28 cellular contexts compared by ENCODE assay signal in the genomic region with DNA sequence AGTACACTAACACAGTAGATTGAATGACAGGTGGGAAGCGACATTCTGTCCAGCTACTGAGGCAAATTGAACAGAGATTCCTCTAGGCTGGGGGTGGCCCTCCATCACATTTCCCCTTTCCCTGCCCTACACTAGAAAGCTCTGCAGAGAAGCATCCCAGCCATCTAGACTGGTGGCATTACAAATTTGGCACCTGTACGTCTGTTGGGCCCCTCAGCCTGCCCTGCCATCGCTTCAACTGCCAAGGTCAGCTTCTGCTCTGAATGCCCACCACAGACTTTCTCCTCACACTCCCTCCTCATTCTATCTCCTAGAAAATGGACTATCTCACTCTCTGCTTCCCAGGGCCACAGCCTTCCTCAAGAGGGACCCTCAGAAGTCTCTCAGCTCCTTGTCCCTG. TPM values are rescaled to one million over a fixed set of nuclear protein-coding genes. Genes with fewer than 3 reads are reported as not detected.
"Had no signal": no experiment of that assay in that cellular context is flagged by ENCODE, and none has a peak within 500 bp of the region (broad histone marks: within the 10 kb centered on the region; RNA-seq: fewer than 3 reads in every experiment).

No MANE protein-coding gene starts in this region.

- H3K9me3 Mint-ChIP-seq: natural killer cell; nephron; neural crest cell; stimulated activated naive CD8-positive, alpha-beta T cell treated with anti-CD3 and anti-CD28 coated beads, Interleukin-15, Interleukin-2, amounts not matched to agents 100 ng/mL and 50 ng/mL, for 24 hours; type B pancreatic cell had no signal

- H3K4me3 ChIP-seq: pancreas, prostate gland, right atrium auricular region, right lobe of liver, sigmoid colon, stomach, thoracic aorta, thyroid gland, tibial nerve, upper lobe of right lung, uterus had no signal

- ATAC-seq: naive thymus-derived CD4-positive, alpha-beta T cell; natural killer cell; pancreas; right lobe of liver; stimulated activated effector memory CD8-positive, alpha-beta T cell treated with anti-CD3 and anti-CD28 coated beads, Interleukin-12 subunit alpha, Interleukin-12 subunit beta, amount 100 ng/mL, for 72 hours; stimulated activated naive B cell treated with anti-CD40 and anti-IgM and Interleukin-4, amounts not matched to agents 10 μg/mL and 1 μg/mL and 100 μg/mL, for 72 hours; upper lobe of right lung had no signal

- H3K36me3 Mint-ChIP-seq: naive thymus-derived CD4-positive, alpha-beta T cell; natural killer cell; stimulated activated effector memory CD8-positive, alpha-beta T cell treated with anti-CD3 and anti-CD28 coated beads, Interleukin-12 subunit alpha, Interleukin-12 subunit beta, amount 100 ng/mL, for 72 hours; stimulated activated naive B cell treated with anti-CD40 and anti-IgM and Interleukin-4, amounts not matched to agents 10 μg/mL and 1 μg/mL and 100 μg/mL, for 72 hours; type B pancreatic cell had no signal

- DNase-seq: naive thymus-derived CD4-positive, alpha-beta T cell; natural killer cell; pancreas; retina; right lobe of liver; sigmoid colon; small intestine; stimulated activated CD4-positive, alpha-beta T cell treated with anti-CD3 and anti-CD28 coated beads, Interleukin-15, amount 100 ng/mL, for 24 hours; stimulated activated CD4-positive, alpha-beta T cell treated with anti-CD3 and anti-CD28 coated beads, Interleukin-2, amount 100 ng/mL, for 24 hours; stimulated activated CD4-positive, alpha-beta T cell treated with anti-CD3 and anti-CD28 coated beads, Interleukin-2, amount 100 ng/mL, for 48 hours; stimulated activated CD4-positive, alpha-beta T cell treated with anti-CD3 and anti-CD28 coated beads, Interleukin-4, amount 100 ng/mL, for 24 hours; stimulated activated naive B cell treated with anti-CD40 and anti-IgM and Interleukin-4, amounts not matched to agents 10 μg/mL and 1 μg/mL and 100 μg/mL, for 72 hours; stimulated activated naive CD4-positive, alpha-beta T cell treated with Interleukin-2 at 50 U/mL for 16 hours; stomach; thyroid gland; upper lobe of right lung; uterus had no signal

- H3K9me3 ChIP-seq: pancreas, prostate gland, right atrium auricular region, right lobe of liver, sigmoid colon, stomach, thoracic aorta, thyroid gland, tibial nerve, upper lobe of right lung, uterus had no signal

- H3K36me3 ChIP-seq: pancreas, prostate gland, right atrium auricular region, right lobe of liver, sigmoid colon, stomach, thoracic aorta, thyroid gland, tibial nerve, upper lobe of right lung, uterus had no signal

- FAIRE-seq: pancreas, small intestine had no signal

- H3K4me1 Mint-ChIP-seq: stimulated activated effector memory CD8-positive, alpha-beta T cell treated with anti-CD3 and anti-CD28 coated beads, Interleukin-12 subunit alpha, Interleukin-12 subunit beta, amount 100 ng/mL, for 72 hours had no signal

- H3K27ac Mint-ChIP-seq: naive thymus-derived CD4-positive, alpha-beta T cell; natural killer cell; stimulated activated effector memory CD8-positive, alpha-beta T cell treated with anti-CD3 and anti-CD28 coated beads, Interleukin-12 subunit alpha, Interleukin-12 subunit beta, amount 100 ng/mL, for 72 hours; stimulated activated naive B cell treated with anti-CD40 and anti-IgM and Interleukin-4, amounts not matched to agents 10 μg/mL and 1 μg/mL and 100 μg/mL, for 72 hours; stimulated activated naive CD8-positive, alpha-beta T cell treated with anti-CD3 and anti-CD28 coated beads, Interleukin-15, Interleukin-2, amounts not matched to agents 100 ng/mL and 50 ng/mL, for 24 hours; type B pancreatic cell had no signal

- H3K27ac ChIP-seq: pancreas, prostate gland, right atrium auricular region, right lobe of liver, sigmoid colon, stomach, thoracic aorta, thyroid gland, tibial nerve, upper lobe of right lung, uterus had no signal

- H3K27me3 ChIP-seq: pancreas, right atrium auricular region, right lobe of liver, tibial nerve, uterus had no signal

- H3K4me3 Mint-ChIP-seq: naive thymus-derived CD4-positive, alpha-beta T cell; natural killer cell; nephron; neural crest cell; stimulated activated effector memory CD8-positive, alpha-beta T cell treated with anti-CD3 and anti-CD28 coated beads, Interleukin-12 subunit alpha, Interleukin-12 subunit beta, amount 100 ng/mL, for 72 hours; stimulated activated naive B cell treated with anti-CD40 and anti-IgM and Interleukin-4, amounts not matched to agents 10 μg/mL and 1 μg/mL and 100 μg/mL, for 72 hours; stimulated activated naive CD8-positive, alpha-beta T cell treated with anti-CD3 and anti-CD28 coated beads, Interleukin-15, Interleukin-2, amounts not matched to agents 100 ng/mL and 50 ng/mL, for 24 hours; type B pancreatic cell had no signal

- H3K4me1 ChIP-seq: thyroid gland, upper lobe of right lung, uterus had no signal

RNA-seq across cellular contexts. Expression of a gene that starts 16.7 kb away (rescaled TPM):
- total RNA-seq: naive thymus-derived CD4-positive, alpha-beta T cell; natural killer cell; osteocyte; pulmonary artery endothelial cell had no signal
- polyA plus RNA-seq: naive thymus-derived CD4-positive, alpha-beta T cell had no signal
